In genomic region chr5:56440871-56441740, GRCh38 we compare ENCODE assay signal across 1 cellular context.
TF ChIP-seq lines count a peak whose summit lies in the region.

No MANE protein-coding gene starts in this region.

TF ChIP-seq in K562, 482 proteins besides CTCF, POLR2A, EP300 and RAD21 (continued from another document):
- TF ChIP-seq TRIM25 (IDR thresholded peaks at IDR 0.05; ENCODE audit: borderline replicate concordance) (no peak), RBM22 (IDR thresholded peaks at IDR 0.05; ENCODE audit: low read depth, low read length, poor library complexity, severe bottlenecking) (no peak)
